In the genomic region with DNA sequence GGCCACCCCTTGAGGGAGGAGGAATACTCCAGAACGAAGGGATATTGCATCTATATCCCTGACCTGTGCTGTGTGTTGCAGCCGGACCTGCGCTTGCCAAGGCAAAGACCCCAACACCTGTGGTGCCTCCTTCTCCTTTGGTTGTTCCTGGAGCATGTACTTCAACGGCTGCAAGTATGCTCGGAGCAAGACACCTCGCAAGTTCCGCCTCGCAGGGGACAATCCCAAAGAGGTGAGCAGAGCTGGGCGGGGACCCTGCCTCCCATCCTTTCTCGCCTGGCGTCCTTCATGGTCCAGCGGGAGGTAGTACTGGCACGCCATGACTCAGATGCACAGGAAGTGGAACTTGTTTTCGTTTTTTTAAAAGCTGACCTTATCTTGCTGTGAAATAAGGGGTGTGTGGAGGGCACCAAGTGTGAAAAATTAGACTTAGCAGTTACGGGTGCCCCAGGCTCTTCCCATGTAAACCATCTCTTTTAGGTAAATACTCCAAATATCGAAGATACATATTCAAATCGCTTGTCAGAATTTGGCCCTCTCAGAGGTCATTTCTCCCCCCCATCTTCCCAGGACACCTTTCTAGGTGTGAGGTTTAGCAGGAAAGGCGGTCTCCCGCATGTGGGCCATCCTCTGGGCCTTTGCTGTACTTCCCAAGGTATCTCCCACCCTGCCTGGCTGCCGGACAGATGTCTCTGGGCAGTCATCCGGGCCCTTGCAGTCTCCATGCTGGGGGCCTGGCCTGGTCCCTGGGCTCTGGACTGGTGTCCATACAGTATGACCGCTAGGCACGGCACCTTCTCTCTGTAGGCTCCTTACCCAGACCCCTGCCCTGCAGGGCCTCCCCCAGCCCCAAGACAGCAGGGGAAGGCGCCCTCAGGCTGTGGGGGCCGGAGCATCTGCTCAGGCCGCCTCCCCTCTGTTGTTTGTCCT, we compare ENCODE assay signal across 17 cellular contexts.
"Had no signal": no experiment of that assay in that cellular context is flagged by ENCODE, and none has a peak within 500 bp of the region (broad histone marks: within the 10 kb centered on the region; RNA-seq: fewer than 3 reads in every experiment).

No MANE protein-coding gene starts in this region.

- H3K4me3 Mint-ChIP-seq: activated CD4-positive, alpha-beta T cell treated with anti-CD3 and anti-CD28 coated beads, Interleukin-2, amount 10 ng/mL, durations not matched to agents 7 days and 5 days; effector memory CD8-positive, alpha-beta T cell; naive thymus-derived CD8-positive, alpha-beta T cell; T-helper 2 cell treated with Interferon-gamma antibody and Interleukin-4, amounts not matched to agents 5 μg/mL and 100 μg/mL, for 36 hours had no signal

- H3K4me1 ChIP-seq: adrenal gland, right atrium auricular region had no signal

- DNase-seq: activated CD4-positive, alpha-beta T cell treated with anti-CD3 and anti-CD28 coated beads, Interleukin-2, amount 10 ng/mL, durations not matched to agents 7 days and 5 days; activated naive CD4-positive, alpha-beta T cell treated with anti-CD3 and anti-CD28 coated beads, Interleukin-2, amount 50 U/mL, for 16 hours; activated T-cell treated with anti-CD3 and anti-CD28 coated beads, Interleukin-2, amount 50 U/mL, for 1 hour; cerebellar nuclear complex; effector memory CD8-positive, alpha-beta T cell; left cardiac atrium; mesendoderm; naive thymus-derived CD8-positive, alpha-beta T cell; SHP77; SK-N-SH; stimulated activated CD4-positive, alpha-beta T cell treated with anti-CD3 and anti-CD28 coated beads, Interleukin-12 subunit alpha, Interleukin-12 subunit beta, amount 100 ng/mL, for 4 hours; stimulated activated CD4-positive, alpha-beta T cell treated with anti-CD3 and anti-CD28 coated beads, Interleukin-2, amount 100 ng/mL, for 24 hours had no signal

- H3K27me3 ChIP-seq: adrenal gland, right atrium auricular region had no signal

- H3K9me3 ChIP-seq: adrenal gland, right atrium auricular region, SK-N-SH, thoracic aorta had no signal

- H3K9me3 Mint-ChIP-seq: activated CD4-positive, alpha-beta T cell treated with anti-CD3 and anti-CD28 coated beads, Interleukin-2, amount 10 ng/mL, durations not matched to agents 7 days and 5 days; effector memory CD8-positive, alpha-beta T cell; naive thymus-derived CD8-positive, alpha-beta T cell; T-helper 2 cell treated with Interferon-gamma antibody and Interleukin-4, amounts not matched to agents 5 μg/mL and 100 μg/mL, for 36 hours had no signal

- H3K27ac ChIP-seq: adrenal gland, right atrium auricular region, thoracic aorta had no signal

- H3K4me2 ChIP-seq: SK-N-SH had no signal

- H3K4me1 Mint-ChIP-seq: activated CD4-positive, alpha-beta T cell treated with anti-CD3 and anti-CD28 coated beads, Interleukin-2, amount 10 ng/mL, durations not matched to agents 7 days and 5 days had no signal

- H3K9ac ChIP-seq: SK-N-SH had no signal

- H3K27ac Mint-ChIP-seq: activated CD4-positive, alpha-beta T cell treated with anti-CD3 and anti-CD28 coated beads, Interleukin-2, amount 10 ng/mL, durations not matched to agents 7 days and 5 days; progenitor cell of endocrine pancreas; T-helper 2 cell treated with Interferon-gamma antibody and Interleukin-4, amounts not matched to agents 5 μg/mL and 100 μg/mL, for 36 hours had no signal

- ATAC-seq: effector memory CD8-positive, alpha-beta T cell; left cardiac atrium; naive thymus-derived CD8-positive, alpha-beta T cell had no signal

- H3K4me3 ChIP-seq: adrenal gland, right atrium auricular region, thoracic aorta had no signal

- H3K27me3 Mint-ChIP-seq: activated CD4-positive, alpha-beta T cell treated with anti-CD3 and anti-CD28 coated beads, Interleukin-2, amount 10 ng/mL, durations not matched to agents 7 days and 5 days; effector memory CD8-positive, alpha-beta T cell; naive thymus-derived CD8-positive, alpha-beta T cell; progenitor cell of endocrine pancreas had no signal
